Comparison of ENCODE assay signal across 9 cellular contexts in the genomic region with DNA sequence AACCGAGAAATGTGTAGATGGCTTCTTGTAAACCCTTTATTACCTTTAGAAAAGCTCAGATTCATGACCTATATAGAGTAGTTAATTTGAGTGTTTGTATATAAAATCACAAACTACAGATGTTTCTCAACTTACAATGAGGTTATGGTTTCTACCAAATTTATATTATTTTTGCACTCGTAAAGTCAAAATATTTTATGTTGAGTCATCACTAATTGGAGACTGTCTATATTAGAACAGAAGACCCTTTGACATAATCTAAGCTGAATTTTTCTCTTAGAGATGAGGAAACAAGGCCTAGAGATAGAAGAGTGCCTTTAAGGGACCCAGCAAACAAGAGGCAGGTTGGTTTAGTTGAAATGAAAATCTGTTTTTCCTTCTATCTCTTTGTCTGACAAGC. TPM values are rescaled to one million over a fixed set of nuclear protein-coding genes. Genes with fewer than 3 reads are reported as not detected.
"Had no signal": no experiment of that assay in that cellular context is flagged by ENCODE, and none has a peak within 500 bp of the region (broad histone marks: within the 10 kb centered on the region; RNA-seq: fewer than 3 reads in every experiment).

No MANE protein-coding gene starts in this region.

- H3K4me3 ChIP-seq: GM23248 had no signal

- DNase-seq: GM23248, GOT3, H9, HCEC 1CT, Karpas-422, KBM-7 had no signal

- H3K27ac ChIP-seq: GM23248, KMS-11 had no signal

- H3K9ac ChIP-seq: GM23248, KMS-11 had no signal

- H2AFZ ChIP-seq: GM23248 had no signal

- FAIRE-seq: H54, HTR-8/SVneo had no signal

- H3K4me2 ChIP-seq: KMS-11 had no signal

RNA-seq across cellular contexts. Expression of a gene that starts 20.0 kb away (rescaled TPM):
- total RNA-seq: GM23248 had no signal
- polyA plus RNA-seq: GM23248 had no signal
